ENCODE assay signal across 8 cellular contexts in genomic region chr6:72621243-72622093, GRCh38. TPM values are rescaled to one million over a fixed set of nuclear protein-coding genes. Genes with fewer than 3 reads are reported as not detected.
DNase-seq lines count a peak whose midpoint lies in the region; ATAC-seq and TF ChIP-seq lines count a peak whose summit lies in the region.

KCNQ5 (plus strand) TSS chr6:72622064.

- no peak for TF ChIP-seq POLR2A in tibial nerve (IDR thresholded peaks at IDR 0.05)

- DNase-seq in activated B cell treated with CpG ODN at 0.5 μM for 24 hours (peak; percentile 34), epithelial cell of prostate (ENCODE audit: low read depth, low spot score) (no peak), tibial nerve (ENCODE audit: low spot score in 2 of 2) (no peak), SJCRH30 (no peak)
- DNase-seq in natural killer cell treated with Interleukin-12 subunit alpha and Interleukin-12 subunit beta and Interleukin-15 and Interleukin-18, amount 100 ng/mL, for 72 hours (ENCODE audit: low spot score): no peak

- peak; percentile 1 for ATAC-seq in GM18498 (IDR thresholded peaks at IDR 0.05; ENCODE audit: unreplicated experiment)
- ATAC-seq in HG03457 (IDR thresholded peaks at IDR 0.05; ENCODE audit: unreplicated experiment): peak; percentile 21
- ATAC-seq in activated B cell treated with CpG ODN at 0.5 μM for 24 hours (ENCODE audit: low read depth): no peak
- ATAC-seq in natural killer cell treated with Interleukin-12 subunit alpha and Interleukin-12 subunit beta and Interleukin-15 and Interleukin-18, amount 100 ng/mL, for 72 hours: no peak
- ATAC-seq in GM21367 (IDR thresholded peaks at IDR 0.05; ENCODE audit: unreplicated experiment): no peak

- POLR2A ChIA-PET in activated B cell treated with CpG ODN at 0.5 μM for 24 hours (lab: Charles Lee): interaction anchor here (0.8 to 4.7 kb wide), 11 partner anchors 15 to 840 kb away, joined by 3 to 39 read pairs (median 5); partner anchors contain the start of gene MTO1

- intact Hi-C loops in activated B cell treated with CpG ODN at 0.5 μM for 24 hours (cut with micrococcal nuclease): loop anchor here (2.0 to 10.0 kb wide), 10 partner anchors 119 to 1333 kb away; partner anchors contain the start of genes CGAS, DDX43, OGFRL1 and SLC17A5

- TF ChIP-seq EP300 in tibial nerve (IDR thresholded peaks at IDR 0.05): no peak

- H3K27me3 Mint-ChIP-seq in activated B cell treated with CpG ODN at 0.5 μM for 24 hours: no peaks in the 10 kb centered on the region
- no peaks in the 10 kb centered on the region for H3K27me3 Mint-ChIP-seq in natural killer cell treated with Interleukin-12 subunit alpha and Interleukin-12 subunit beta and Interleukin-15 and Interleukin-18, amount 100 ng/mL, for 72 hours

- H3K9me3 Mint-ChIP-seq in activated B cell treated with CpG ODN at 0.5 μM for 24 hours: no peaks in the 10 kb centered on the region
- H3K9me3 Mint-ChIP-seq in natural killer cell treated with Interleukin-12 subunit alpha and Interleukin-12 subunit beta and Interleukin-15 and Interleukin-18, amount 100 ng/mL, for 72 hours: no peaks in the 10 kb centered on the region

- peaks cover 50% of the 10 kb centered on the region for H3K4me1 Mint-ChIP-seq in activated B cell treated with CpG ODN at 0.5 μM for 24 hours
- H3K4me1 Mint-ChIP-seq in natural killer cell treated with Interleukin-12 subunit alpha and Interleukin-12 subunit beta and Interleukin-15 and Interleukin-18, amount 100 ng/mL, for 72 hours (ENCODE audit: low read depth in 2 of 2): peaks cover 37 to 43% of the 10 kb centered on the region in 2 donors

- peak within 1 kb of the TSS; percentile 93 for H3K27ac Mint-ChIP-seq in activated B cell treated with CpG ODN at 0.5 μM for 24 hours
- peak within 1 kb of the TSS; percentile 79 to 88 for H3K27ac Mint-ChIP-seq in natural killer cell treated with Interleukin-12 subunit alpha and Interleukin-12 subunit beta and Interleukin-15 and Interleukin-18, amount 100 ng/mL, for 72 hours

- H3K4me3 ChIP-seq in tibial nerve (peak within 1 kb of the TSS; percentile 37 to 54 (median 46)), SJCRH30 (no peak within 1 kb of the TSS)

- H3K4me3 Mint-ChIP-seq in activated B cell treated with CpG ODN at 0.5 μM for 24 hours: peak within 1 kb of the TSS; percentile 96
- peak within 1 kb of the TSS; percentile 94 for H3K4me3 Mint-ChIP-seq in natural killer cell treated with Interleukin-12 subunit alpha and Interleukin-12 subunit beta and Interleukin-15 and Interleukin-18, amount 100 ng/mL, for 72 hours

- TF ChIP-seq CTCF in activated B cell treated with CpG ODN at 0.5 μM for 24 hours (IDR thresholded peaks at IDR 0.05) (no peak), tibial nerve (IDR thresholded peaks at IDR 0.05) (no peak)

- 0 to 1% methylated on average over 48 to 52 of the region's 62 CpGs for WGBS in tibial nerve, 2 donors

- H3K36me3 ChIP-seq in tibial nerve (no peaks in the 10 kb centered on the region), SJCRH30 (no peaks in the 10 kb centered on the region)

- peaks cover 8% of the 10 kb centered on the region for H3K36me3 Mint-ChIP-seq in activated B cell treated with CpG ODN at 0.5 μM for 24 hours (ENCODE audit: low read depth)
- no peaks in the 10 kb centered on the region for H3K36me3 Mint-ChIP-seq in natural killer cell treated with Interleukin-12 subunit alpha and Interleukin-12 subunit beta and Interleukin-15 and Interleukin-18, amount 100 ng/mL, for 72 hours

- H3K27ac ChIP-seq in epithelial cell of prostate: peak within 1 kb of the TSS; percentile 11
- H3K27ac ChIP-seq in tibial nerve: no peak within 1 kb of the TSS
- no peak within 1 kb of the TSS for H3K27ac ChIP-seq in SJCRH30

- H3K9me3 ChIP-seq in tibial nerve (no peaks in the 10 kb centered on the region), SJCRH30 (replicated peaks) (no peaks in the 10 kb centered on the region)

- CTCF ChIA-PET in activated B cell treated with CpG ODN at 0.5 μM for 24 hours (lab: Charles Lee): interaction anchor here (1.3 to 10.3 kb wide), 4 partner anchors 18 to 706 kb away, joined by 3 to 423 read pairs (median 6); no protein-coding TSS in a partner anchor

- H3K4me1 ChIP-seq in tibial nerve: peaks cover 0 to 41% (median 21%) of the 10 kb centered on the region in 4 donors
- H3K4me1 ChIP-seq in SJCRH30: no peaks in the 10 kb centered on the region

- H3K27me3 ChIP-seq in tibial nerve (peaks cover 0 to 34% of the 10 kb centered on the region in 2 donors), SJCRH30 (no peaks in the 10 kb centered on the region)

RNA-seq across cellular contexts. Expression of gene KCNQ5, which starts in this region (rescaled TPM):
- total RNA-seq in activated B cell treated with CpG ODN at 0.5 μM for 24 hours: 10.1 and 12.0 TPM in 2 replicates
- 10 to 100 TPM in 1 of 2 donors, 1 to 10 TPM in 1; 3.8 to 13.3 TPM for total RNA-seq in natural killer cell treated with Interleukin-12 subunit alpha and Interleukin-12 subunit beta and Interleukin-15 and Interleukin-18, amount 100 ng/mL, for 72 hours
- total RNA-seq in tibial nerve: 1 to 10 TPM in 1 of 4 donors, under 1 TPM in 2, not detected in 1; 0.21 to 1.1 (median 0.59) TPM
- total RNA-seq in SJCRH30 (2014; rRNA removed; shearing (Covaris generic)): not detected in 2 replicates

Comparison
In these comparisons a context has a peak if more than half of its experiments do, and no peak if none do; other contexts are left out.
1. ATAC-seq: peak in GM18498 (single experiment) and HG03457 (single experiment); none in activated B cell treated with CpG ODN at 0.5 μM for 24 hours (single experiment), natural killer cell treated with Interleukin-12 subunit alpha and Interleukin-12 subunit beta and Interleukin-15 and Interleukin-18, amount 100 ng/mL, for 72 hours (0 of 2) and GM21367 (single experiment).